Comparison of ENCODE assay signal across 17 cellular contexts in genomic region chr12:59079472-59079871, GRCh38.
DNase-seq lines count a peak whose midpoint lies in the region; ATAC-seq and TF ChIP-seq lines count a peak whose summit lies in the region.
"Had no signal": no experiment of that assay in that cellular context is flagged by ENCODE, and none has a peak within 500 bp of the region (broad histone marks: within the 10 kb centered on the region; RNA-seq: fewer than 3 reads in every experiment).

No MANE protein-coding gene starts in this region.

- TF ChIP-seq POLR2A in right lobe of liver (IDR thresholded peaks at IDR 0.05) = no peak

- WGBS in right lobe of liver (ENCODE audit: insufficient coverage, low coverage, low lambda C conversion rate, missing lambda C conversion rate) = 80% methylated on average over 4 of the region's 4 CpGs

- peak overlapping the region; percentile 89 for H3K27ac ChIP-seq in VCaP
- H3K27ac ChIP-seq in left lung = peak overlapping the region in 1 of 2 donors; percentile 16
- no peak overlapping the region for H3K27ac ChIP-seq in right lobe of liver
- no peak overlapping the region for H3K27ac ChIP-seq in A673 (ENCODE audit: low read depth, low read length, poor library complexity, severe bottlenecking)
- H3K27ac ChIP-seq: SJSA1 had no signal

- DNase-seq in epithelial cell of esophagus (ENCODE audit: low read depth) = peak; percentile 74
- no peak for DNase-seq in left lung
- no peak for DNase-seq in right lobe of liver
- no peak for DNase-seq in A673 (ENCODE audit: low spot score)
- no peak for DNase-seq in left colon
- DNase-seq in middle frontal gyrus (ENCODE audit: extremely low spot score, low spot score) = no peak
- DNase-seq: CD8-positive, alpha-beta T cell; DMS79 treated with DMSO at 0.1 percent for 48 hours; NCI-H1417 treated with DMSO at 0.1 percent for 48 hours; NCI-H2029; NCI-H2171 treated with DMSO at 0.1 percent for 48 hours; NCI-H446 treated with DMSO at 0.1 percent for 48 hours; NCI-H748 treated with DMSO at 0.1 percent for 48 hours; RPMI8226 had no signal

- intact Hi-C loops in left lung (cut with DNase I) = no loop called here
- intact Hi-C loops in right lobe of liver (cut with DNase I) = no loop called here
- intact Hi-C loops in A673 (cut with micrococcal nuclease; ENCODE audit: unreplicated experiment) = no loop called here
- intact Hi-C loops in left colon (cut with DNase I, micrococcal nuclease) = no loop called here

- TF ChIP-seq CTCF in VCaP (conservative IDR thresholded peaks at IDR 0.05) (no peak), epithelial cell of esophagus (IDR thresholded peaks at IDR 0.05; ENCODE audit: insufficient read depth, low read depth, low read length, missing control alignments) (no peak), left lung (IDR thresholded peaks at IDR 0.05) (no peak), right lobe of liver (IDR thresholded peaks at IDR 0.05) (no peak), A673 (conservative IDR thresholded peaks at IDR 0.05; ENCODE audit: low read depth, low read length) (no peak)

- H3K36me3 ChIP-seq in left lung = no peaks in the 10 kb centered on the region
- H3K36me3 ChIP-seq in right lobe of liver = no peaks in the 10 kb centered on the region
- H3K36me3 ChIP-seq in A673 (ENCODE audit: insufficient read depth, low read length, poor library complexity, severe bottlenecking) = no peaks in the 10 kb centered on the region
- H3K36me3 ChIP-seq: SJSA1 had no signal

- H3K9me3 ChIP-seq in left lung (no peaks in the 10 kb centered on the region), right lobe of liver (no peaks in the 10 kb centered on the region), A673 (ENCODE audit: low read depth, low read length, poor library complexity, severe bottlenecking) (no peaks in the 10 kb centered on the region)
- H3K9me3 ChIP-seq: SJSA1 had no signal

- CTCF ChIA-PET in A673 (lab: Charles Lee) = no interaction called here

- peak overlapping the region; percentile 6 for H3K4me3 ChIP-seq in epithelial cell of esophagus (ENCODE audit: low read length)
- no peak overlapping the region for H3K4me3 ChIP-seq in left lung
- no peak overlapping the region for H3K4me3 ChIP-seq in right lobe of liver
- no peak overlapping the region for H3K4me3 ChIP-seq in A673 (ENCODE audit: low read depth, low read length, poor library complexity, severe bottlenecking)
- H3K4me3 ChIP-seq: K562, SJSA1 had no signal

- no TSS peak for BruUV-seq in A673 (replicated peaks; lab: Mats Ljungman, UMichigan)

- POLR2A ChIA-PET in A673 (lab: Charles Lee; ENCODE audit: low non-redundant PET) = interaction anchor here (0.7 kb wide), 1 partner anchor 9 kb away, joined by 3 read pairs; no protein-coding TSS in a partner anchor

- ATAC-seq in left lung = peak; percentile 49
- no peak for ATAC-seq in right lobe of liver
- ATAC-seq in left colon = no peak
- ATAC-seq: CD8-positive, alpha-beta T cell; K562 had no signal

- H3K4me1 ChIP-seq in left lung = no peaks in the 10 kb centered on the region
- no peaks in the 10 kb centered on the region for H3K4me1 ChIP-seq in right lobe of liver
- H3K4me1 ChIP-seq in A673 (ENCODE audit: insufficient read depth, low read length, poor library complexity, severe bottlenecking) = peaks cover 6% of the 10 kb centered on the region

- H3K27me3 ChIP-seq in left lung (no peaks in the 10 kb centered on the region), right lobe of liver (no peaks in the 10 kb centered on the region), A673 (replicated peaks; ENCODE audit: insufficient read depth, low read depth, low read length, poor library complexity) (no peaks in the 10 kb centered on the region)
- H3K27me3 ChIP-seq: SJSA1 had no signal
